2 cellular contexts compared by ENCODE assay signal in the genomic region with DNA sequence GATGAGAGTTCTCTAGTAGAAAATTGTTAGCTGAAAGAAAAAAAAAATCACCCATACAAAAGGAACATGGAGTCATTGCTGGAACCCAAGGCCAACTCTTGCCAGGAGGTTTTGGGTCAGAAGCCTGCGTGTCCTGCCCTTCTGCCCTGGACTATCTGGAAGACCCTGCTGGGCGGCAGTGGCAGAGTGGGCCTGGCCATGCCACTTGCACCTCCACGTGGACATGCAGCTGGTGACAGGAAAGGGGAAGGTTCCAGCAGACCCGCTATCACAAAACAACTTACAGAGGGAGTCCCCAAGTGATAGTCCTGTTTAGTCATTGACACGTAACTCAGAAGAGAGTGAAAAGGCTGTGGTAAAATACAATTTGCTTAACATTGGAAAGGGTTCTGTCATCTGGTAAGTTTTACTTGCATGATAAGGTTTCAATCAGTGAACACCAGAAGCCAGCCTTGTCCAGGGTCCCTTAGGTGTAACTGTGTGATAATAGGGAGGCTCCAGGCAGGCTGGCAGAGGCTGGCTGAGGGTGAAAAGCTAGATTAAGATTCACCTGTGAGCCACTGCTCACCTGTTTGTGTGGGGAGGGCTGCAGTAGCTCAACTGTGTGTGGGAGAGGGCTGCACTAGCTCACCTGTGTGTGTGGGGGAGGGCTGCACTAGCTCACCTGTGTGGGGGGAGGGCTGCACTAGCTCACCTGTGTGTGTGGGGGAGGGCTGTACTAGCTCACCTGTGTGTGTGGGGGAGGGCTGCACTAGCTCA.
TF ChIP-seq lines count a peak whose summit lies in the region.

No MANE protein-coding gene starts in this region.

TF ChIP-seq in GM23338, 12 proteins besides CTCF, POLR2A, EP300 and RAD21 (continues in another document):
- no peak for TF ChIP-seq POLR2AphosphoS5 (IDR thresholded peaks at IDR 0.05; ENCODE audit: low read depth)
- TF ChIP-seq ZNF331 (CRISPR knock-in tag; IDR thresholded peaks at IDR 0.05; ENCODE audit: low read depth) = no peak
- no peak for TF ChIP-seq ZNF114 (CRISPR knock-in tag; IDR thresholded peaks at IDR 0.05)
- no peak for TF ChIP-seq JUNB (IDR thresholded peaks at IDR 0.05; ENCODE audit: unreplicated experiment)
- TF ChIP-seq NANOG (IDR thresholded peaks at IDR 0.05; ENCODE audit: borderline replicate concordance) = no peak
- no peak for TF ChIP-seq EZH2phosphoT487 (IDR thresholded peaks at IDR 0.05; ENCODE audit: unreplicated experiment)
- no peak for TF ChIP-seq EZH2 (IDR thresholded peaks at IDR 0.05; ENCODE audit: low read depth, unreplicated experiment)
- TF ChIP-seq, protein P1, sequence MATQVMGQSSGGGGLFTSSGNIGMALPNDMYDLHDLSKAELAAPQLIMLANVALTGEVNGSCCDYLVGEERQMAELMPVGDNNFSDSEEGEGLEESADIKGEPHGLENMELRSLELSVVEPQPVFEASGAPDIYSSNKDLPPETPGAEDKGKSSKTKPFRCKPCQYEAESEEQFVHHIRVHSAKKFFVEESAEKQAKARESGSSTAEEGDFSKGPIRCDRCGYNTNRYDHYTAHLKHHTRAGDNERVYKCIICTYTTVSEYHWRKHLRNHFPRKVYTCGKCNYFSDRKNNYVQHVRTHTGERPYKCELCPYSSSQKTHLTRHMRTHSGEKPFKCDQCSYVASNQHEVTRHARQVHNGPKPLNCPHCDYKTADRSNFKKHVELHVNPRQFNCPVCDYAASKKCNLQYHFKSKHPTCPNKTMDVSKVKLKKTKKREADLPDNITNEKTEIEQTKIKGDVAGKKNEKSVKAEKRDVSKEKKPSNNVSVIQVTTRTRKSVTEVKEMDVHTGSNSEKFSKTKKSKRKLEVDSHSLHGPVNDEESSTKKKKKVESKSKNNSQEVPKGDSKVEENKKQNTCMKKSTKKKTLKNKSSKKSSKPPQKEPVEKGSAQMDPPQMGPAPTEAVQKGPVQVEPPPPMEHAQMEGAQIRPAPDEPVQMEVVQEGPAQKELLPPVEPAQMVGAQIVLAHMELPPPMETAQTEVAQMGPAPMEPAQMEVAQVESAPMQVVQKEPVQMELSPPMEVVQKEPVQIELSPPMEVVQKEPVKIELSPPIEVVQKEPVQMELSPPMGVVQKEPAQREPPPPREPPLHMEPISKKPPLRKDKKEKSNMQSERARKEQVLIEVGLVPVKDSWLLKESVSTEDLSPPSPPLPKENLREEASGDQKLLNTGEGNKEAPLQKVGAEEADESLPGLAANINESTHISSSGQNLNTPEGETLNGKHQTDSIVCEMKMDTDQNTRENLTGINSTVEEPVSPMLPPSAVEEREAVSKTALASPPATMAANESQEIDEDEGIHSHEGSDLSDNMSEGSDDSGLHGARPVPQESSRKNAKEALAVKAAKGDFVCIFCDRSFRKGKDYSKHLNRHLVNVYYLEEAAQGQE (IDR thresholded peaks at IDR 0.05; ENCODE audit: unreplicated experiment) = no peak
- TF ChIP-seq STAT1 (IDR thresholded peaks at IDR 0.05; ENCODE audit: unreplicated experiment) = no peak
- TF ChIP-seq, protein P2, sequence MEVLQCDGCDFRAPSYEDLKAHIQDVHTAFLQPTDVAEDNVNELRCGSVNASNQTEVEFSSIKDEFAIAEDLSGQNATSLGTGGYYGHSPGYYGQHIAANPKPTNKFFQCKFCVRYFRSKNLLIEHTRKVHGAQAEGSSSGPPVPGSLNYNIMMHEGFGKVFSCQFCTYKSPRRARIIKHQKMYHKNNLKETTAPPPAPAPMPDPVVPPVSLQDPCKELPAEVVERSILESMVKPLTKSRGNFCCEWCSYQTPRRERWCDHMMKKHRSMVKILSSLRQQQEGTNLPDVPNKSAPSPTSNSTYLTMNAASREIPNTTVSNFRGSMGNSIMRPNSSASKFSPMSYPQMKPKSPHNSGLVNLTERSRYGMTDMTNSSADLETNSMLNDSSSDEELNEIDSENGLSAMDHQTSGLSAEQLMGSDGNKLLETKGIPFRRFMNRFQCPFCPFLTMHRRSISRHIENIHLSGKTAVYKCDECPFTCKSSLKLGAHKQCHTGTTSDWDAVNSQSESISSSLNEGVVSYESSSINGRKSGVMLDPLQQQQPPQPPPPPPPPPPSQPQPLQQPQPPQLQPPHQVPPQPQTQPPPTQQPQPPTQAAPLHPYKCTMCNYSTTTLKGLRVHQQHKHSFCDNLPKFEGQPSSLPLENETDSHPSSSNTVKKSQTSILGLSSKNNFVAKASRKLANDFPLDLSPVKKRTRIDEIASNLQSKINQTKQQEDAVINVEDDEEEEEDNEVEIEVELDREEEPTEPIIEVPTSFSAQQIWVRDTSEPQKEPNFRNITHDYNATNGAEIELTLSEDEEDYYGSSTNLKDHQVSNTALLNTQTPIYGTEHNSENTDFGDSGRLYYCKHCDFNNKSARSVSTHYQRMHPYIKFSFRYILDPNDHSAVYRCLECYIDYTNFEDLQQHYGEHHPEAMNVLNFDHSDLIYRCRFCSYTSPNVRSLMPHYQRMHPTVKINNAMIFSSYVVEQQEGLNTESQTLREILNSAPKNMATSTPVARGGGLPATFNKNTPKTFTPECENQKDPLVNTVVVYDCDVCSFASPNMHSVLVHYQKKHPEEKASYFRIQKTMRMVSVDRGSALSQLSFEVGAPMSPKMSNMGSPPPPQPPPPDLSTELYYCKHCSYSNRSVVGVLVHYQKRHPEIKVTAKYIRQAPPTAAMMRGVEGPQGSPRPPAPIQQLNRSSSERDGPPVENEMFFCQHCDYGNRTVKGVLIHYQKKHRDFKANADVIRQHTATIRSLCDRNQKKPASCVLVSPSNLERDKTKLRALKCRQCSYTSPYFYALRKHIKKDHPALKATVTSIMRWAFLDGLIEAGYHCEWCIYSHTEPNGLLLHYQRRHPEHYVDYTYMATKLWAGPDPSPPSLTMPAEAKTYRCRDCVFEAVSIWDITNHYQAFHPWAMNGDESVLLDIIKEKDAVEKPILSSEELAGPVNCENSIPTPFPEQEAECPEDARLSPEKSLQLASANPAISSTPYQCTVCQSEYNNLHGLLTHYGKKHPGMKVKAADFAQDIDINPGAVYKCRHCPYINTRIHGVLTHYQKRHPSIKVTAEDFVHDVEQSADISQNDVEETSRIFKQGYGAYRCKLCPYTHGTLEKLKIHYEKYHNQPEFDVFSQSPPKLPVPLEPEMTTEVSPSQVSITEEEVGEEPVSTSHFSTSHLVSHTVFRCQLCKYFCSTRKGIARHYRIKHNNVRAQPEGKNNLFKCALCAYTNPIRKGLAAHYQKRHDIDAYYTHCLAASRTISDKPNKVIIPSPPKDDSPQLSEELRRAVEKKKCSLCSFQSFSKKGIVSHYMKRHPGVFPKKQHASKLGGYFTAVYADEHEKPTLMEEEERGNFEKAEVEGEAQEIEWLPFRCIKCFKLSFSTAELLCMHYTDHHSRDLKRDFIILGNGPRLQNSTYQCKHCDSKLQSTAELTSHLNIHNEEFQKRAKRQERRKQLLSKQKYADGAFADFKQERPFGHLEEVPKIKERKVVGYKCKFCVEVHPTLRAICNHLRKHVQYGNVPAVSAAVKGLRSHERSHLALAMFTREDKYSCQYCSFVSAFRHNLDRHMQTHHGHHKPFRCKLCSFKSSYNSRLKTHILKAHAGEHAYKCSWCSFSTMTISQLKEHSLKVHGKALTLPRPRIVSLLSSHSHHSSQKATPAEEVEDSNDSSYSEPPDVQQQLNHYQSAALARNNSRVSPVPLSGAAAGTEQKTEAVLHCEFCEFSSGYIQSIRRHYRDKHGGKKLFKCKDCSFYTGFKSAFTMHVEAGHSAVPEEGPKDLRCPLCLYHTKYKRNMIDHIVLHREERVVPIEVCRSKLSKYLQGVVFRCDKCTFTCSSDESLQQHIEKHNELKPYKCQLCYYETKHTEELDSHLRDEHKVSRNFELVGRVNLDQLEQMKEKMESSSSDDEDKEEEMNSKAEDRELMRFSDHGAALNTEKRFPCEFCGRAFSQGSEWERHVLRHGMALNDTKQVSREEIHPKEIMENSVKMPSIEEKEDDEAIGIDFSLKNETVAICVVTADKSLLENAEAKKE (CRISPR knock-in tag; IDR thresholded peaks at IDR 0.05) = no peak

TF ChIP-seq in GM12878, 131 proteins besides CTCF, POLR2A, EP300 and RAD21 (continues in another document):
- TF ChIP-seq TARDBP (IDR thresholded peaks at IDR 0.05; ENCODE audit: borderline replicate concordance) = no peak
- TF ChIP-seq KAT2A (conservative IDR thresholded peaks at IDR 0.05; ENCODE audit: control insufficient read depth, low read depth, low read length) = no peak
- TF ChIP-seq SUPT20H (IDR thresholded peaks at IDR 0.05; ENCODE audit: borderline replicate concordance, control insufficient read depth, low read depth, low read length) = no peak
- TF ChIP-seq NBN (IDR thresholded peaks at IDR 0.05) = 0 out of 2 replicates have a peak, but pooled peaks have one; percentile 32
- TF ChIP-seq BACH1 (IDR thresholded peaks at IDR 0.05; ENCODE audit: borderline replicate concordance) = no peak
- no peak for TF ChIP-seq EGR1 (IDR thresholded peaks at IDR 0.05; ENCODE audit: borderline replicate concordance in 1 of 2, low read depth in 2 of 2, low read length in 2 of 2)
- TF ChIP-seq IKZF1 (conservative IDR thresholded peaks at IDR 0.05) = peak; percentile 43
- no peak for TF ChIP-seq ETV6 (conservative IDR thresholded peaks at IDR 0.05 in 1 of 2, IDR thresholded peaks at IDR 0.05 in 1 of 2; ENCODE audit: borderline replicate concordance in 1 of 2, low read depth in 1 of 2)
- TF ChIP-seq DPF2 (IDR thresholded peaks at IDR 0.05) = 0 out of 2 replicates have a peak, but pooled peaks have one; percentile 34
- no peak for TF ChIP-seq SREBF2 (IDR thresholded peaks at IDR 0.05; ENCODE audit: low read length)
- no peak for TF ChIP-seq CREM (IDR thresholded peaks at IDR 0.05; ENCODE audit: low read depth)
- TF ChIP-seq, protein P3, sequence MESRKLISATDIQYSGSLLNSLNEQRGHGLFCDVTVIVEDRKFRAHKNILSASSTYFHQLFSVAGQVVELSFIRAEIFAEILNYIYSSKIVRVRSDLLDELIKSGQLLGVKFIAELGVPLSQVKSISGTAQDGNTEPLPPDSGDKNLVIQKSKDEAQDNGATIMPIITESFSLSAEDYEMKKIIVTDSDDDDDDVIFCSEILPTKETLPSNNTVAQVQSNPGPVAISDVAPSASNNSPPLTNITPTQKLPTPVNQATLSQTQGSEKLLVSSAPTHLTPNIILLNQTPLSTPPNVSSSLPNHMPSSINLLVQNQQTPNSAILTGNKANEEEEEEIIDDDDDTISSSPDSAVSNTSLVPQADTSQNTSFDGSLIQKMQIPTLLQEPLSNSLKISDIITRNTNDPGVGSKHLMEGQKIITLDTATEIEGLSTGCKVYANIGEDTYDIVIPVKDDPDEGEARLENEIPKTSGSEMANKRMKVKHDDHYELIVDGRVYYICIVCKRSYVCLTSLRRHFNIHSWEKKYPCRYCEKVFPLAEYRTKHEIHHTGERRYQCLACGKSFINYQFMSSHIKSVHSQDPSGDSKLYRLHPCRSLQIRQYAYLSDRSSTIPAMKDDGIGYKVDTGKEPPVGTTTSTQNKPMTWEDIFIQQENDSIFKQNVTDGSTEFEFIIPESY (IDR thresholded peaks at IDR 0.05) = peak; percentile 61; the same call in 1 of the 2 replicates
- TF ChIP-seq KLF5 (IDR thresholded peaks at IDR 0.05; ENCODE audit: partially characterized antibody) = no peak
- TF ChIP-seq, protein P4, sequence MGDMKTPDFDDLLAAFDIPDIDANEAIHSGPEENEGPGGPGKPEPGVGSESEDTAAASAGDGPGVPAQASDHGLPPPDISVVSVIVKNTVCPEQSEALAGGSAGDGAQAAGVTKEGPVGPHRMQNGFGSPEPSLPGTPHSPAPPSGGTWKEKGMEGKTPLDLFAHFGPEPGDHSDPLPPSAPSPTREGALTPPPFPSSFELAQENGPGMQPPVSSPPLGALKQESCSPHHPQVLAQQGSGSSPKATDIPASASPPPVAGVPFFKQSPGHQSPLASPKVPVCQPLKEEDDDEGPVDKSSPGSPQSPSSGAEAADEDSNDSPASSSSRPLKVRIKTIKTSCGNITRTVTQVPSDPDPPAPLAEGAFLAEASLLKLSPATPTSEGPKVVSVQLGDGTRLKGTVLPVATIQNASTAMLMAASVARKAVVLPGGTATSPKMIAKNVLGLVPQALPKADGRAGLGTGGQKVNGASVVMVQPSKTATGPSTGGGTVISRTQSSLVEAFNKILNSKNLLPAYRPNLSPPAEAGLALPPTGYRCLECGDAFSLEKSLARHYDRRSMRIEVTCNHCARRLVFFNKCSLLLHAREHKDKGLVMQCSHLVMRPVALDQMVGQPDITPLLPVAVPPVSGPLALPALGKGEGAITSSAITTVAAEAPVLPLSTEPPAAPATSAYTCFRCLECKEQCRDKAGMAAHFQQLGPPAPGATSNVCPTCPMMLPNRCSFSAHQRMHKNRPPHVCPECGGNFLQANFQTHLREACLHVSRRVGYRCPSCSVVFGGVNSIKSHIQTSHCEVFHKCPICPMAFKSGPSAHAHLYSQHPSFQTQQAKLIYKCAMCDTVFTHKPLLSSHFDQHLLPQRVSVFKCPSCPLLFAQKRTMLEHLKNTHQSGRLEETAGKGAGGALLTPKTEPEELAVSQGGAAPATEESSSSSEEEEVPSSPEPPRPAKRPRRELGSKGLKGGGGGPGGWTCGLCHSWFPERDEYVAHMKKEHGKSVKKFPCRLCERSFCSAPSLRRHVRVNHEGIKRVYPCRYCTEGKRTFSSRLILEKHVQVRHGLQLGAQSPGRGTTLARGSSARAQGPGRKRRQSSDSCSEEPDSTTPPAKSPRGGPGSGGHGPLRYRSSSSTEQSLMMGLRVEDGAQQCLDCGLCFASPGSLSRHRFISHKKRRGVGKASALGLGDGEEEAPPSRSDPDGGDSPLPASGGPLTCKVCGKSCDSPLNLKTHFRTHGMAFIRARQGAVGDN (IDR thresholded peaks at IDR 0.05) = peak; percentile 48; the same call in 1 of the 2 replicates
- TF ChIP-seq KDM1A (IDR thresholded peaks at IDR 0.05; ENCODE audit: borderline replicate concordance) = no peak
- no peak for TF ChIP-seq NFXL1 (IDR thresholded peaks at IDR 0.05; ENCODE audit: borderline replicate concordance)
- TF ChIP-seq, protein P5, sequence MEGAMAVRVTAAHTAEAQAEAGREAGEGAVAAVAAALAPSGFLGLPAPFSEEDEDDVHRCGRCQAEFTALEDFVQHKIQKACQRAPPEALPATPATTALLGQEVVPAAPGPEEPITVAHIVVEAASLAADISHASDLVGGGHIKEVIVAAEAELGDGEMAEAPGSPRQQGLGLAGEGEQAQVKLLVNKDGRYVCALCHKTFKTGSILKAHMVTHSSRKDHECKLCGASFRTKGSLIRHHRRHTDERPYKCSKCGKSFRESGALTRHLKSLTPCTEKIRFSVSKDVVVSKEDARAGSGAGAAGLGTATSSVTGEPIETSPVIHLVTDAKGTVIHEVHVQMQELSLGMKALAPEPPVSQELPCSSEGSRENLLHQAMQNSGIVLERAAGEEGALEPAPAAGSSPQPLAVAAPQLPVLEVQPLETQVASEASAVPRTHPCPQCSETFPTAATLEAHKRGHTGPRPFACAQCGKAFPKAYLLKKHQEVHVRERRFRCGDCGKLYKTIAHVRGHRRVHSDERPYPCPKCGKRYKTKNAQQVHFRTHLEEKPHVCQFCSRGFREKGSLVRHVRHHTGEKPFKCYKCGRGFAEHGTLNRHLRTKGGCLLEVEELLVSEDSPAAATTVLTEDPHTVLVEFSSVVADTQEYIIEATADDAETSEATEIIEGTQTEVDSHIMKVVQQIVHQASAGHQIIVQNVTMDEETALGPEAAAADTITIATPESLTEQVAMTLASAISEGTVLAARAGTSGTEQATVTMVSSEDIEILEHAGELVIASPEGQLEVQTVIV (IDR thresholded peaks at IDR 0.05; ENCODE audit: borderline replicate concordance, partially characterized antibody) = no peak
- TF ChIP-seq GATAD2B (conservative IDR thresholded peaks at IDR 0.05; ENCODE audit: low read depth) = no peak
- TF ChIP-seq SRF (IDR thresholded peaks at IDR 0.05; ENCODE audit: low read depth in 2 of 2, low read length in 2 of 2) = no peak
- no peak for TF ChIP-seq BMI1 (IDR thresholded peaks at IDR 0.05; ENCODE audit: borderline replicate concordance)
- TF ChIP-seq MTA2 (IDR thresholded peaks at IDR 0.05; ENCODE audit: low read depth) = peak; percentile 16; the same call in 1 of the 2 replicates
- TF ChIP-seq STAT3 (IDR thresholded peaks at IDR 0.05; ENCODE audit: low read depth, low read length) = no peak
- no peak for TF ChIP-seq SUZ12 (IDR thresholded peaks at IDR 0.05; ENCODE audit: unreplicated experiment)
